ENCODE assay signal across 32 cellular contexts in the genomic region with DNA sequence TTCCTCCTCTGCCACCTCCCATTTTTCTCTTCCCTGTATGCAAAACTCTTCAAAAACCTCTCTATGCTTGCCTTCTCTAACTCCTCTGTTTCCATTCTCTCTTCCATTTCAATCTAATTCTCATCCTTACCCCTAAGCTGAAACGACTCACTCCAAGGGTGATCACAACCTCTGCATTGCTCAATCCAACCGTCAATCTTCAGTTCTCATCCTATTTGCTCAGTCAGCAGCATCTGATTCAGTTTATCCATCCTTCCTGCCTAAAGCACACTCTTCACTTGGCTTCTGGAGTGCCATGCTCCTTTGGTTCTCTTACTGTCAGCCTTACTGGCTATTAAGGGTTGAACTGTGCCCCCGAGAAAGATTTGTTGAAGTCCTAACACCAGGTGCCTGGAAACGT.
"Had no signal": no experiment of that assay in that cellular context is flagged by ENCODE, and none has a peak within 500 bp of the region (broad histone marks: within the 10 kb centered on the region; RNA-seq: fewer than 3 reads in every experiment).

No MANE protein-coding gene starts in this region.

- H3K36me3 ChIP-seq: brain microvascular endothelial cell, cardiac muscle cell, Peyer's patch, WERI-Rb-1 had no signal

- H3K4me1 ChIP-seq: Peyer's patch had no signal

- H3K27me3 ChIP-seq: cardiac muscle cell, Peyer's patch had no signal

- H3K4me2 ChIP-seq: KMS-11 had no signal

- H3K9ac ChIP-seq: KMS-11 had no signal

- H3K27ac ChIP-seq: brain microvascular endothelial cell, cardiac muscle cell, KMS-11, Peyer's patch, RWPE1, WERI-Rb-1 had no signal

- DNase-seq: activated CD4-positive, alpha-beta memory T cell treated with anti-CD3 and anti-CD28 coated beads, Interleukin-2, amount 10 ng/mL, durations not matched to agents 7 days and 5 days; activated CD4-positive, alpha-beta T cell treated with anti-CD3 and anti-CD28 coated beads for 1 hour; activated CD4-positive, alpha-beta T cell treated with anti-CD3 and anti-CD28 coated beads for 48 hours; activated CD4-positive, CD25-positive, alpha-beta regulatory T cell; activated CD8-positive, alpha-beta memory T cell treated with anti-CD3 and anti-CD28 coated beads for 24 hours; activated CD8-positive, alpha-beta memory T cell treated with anti-CD3 and anti-CD28 coated beads, Interleukin-2, amount 10 ng/mL, durations not matched to agents 7 days and 5 days; activated effector memory CD4-positive, alpha-beta T cell treated with anti-CD3 and anti-CD28 coated beads, Interleukin-2, amount 50 U/mL, for 16 hours; activated naive CD4-positive, alpha-beta T cell; activated naive CD4-positive, alpha-beta T cell treated with anti-CD3 and anti-CD28 coated beads, Interleukin-2, amount 50 U/mL, for 16 hours; activated naive CD8-positive, alpha-beta T cell treated with anti-CD3 and anti-CD28 coated beads for 36 hours; activated T-cell treated with anti-CD3 and anti-CD28 coated beads, Interleukin-2, amount 50 U/mL, for 1 hour; activated T-cell treated with anti-CD3 and anti-CD28 coated beads, Interleukin-2, amount 50 U/mL, for 72 hours; amniotic stem cell; aorta; brain microvascular endothelial cell; NCI-H1048; NCI-H1105 treated with DMSO at 0.1 percent for 48 hours; NCI-H1436; NCI-H1694; NCI-H1930; NCI-H2081 treated with DMSO at 0.1 percent for 48 hours; NCI-H345; PC-3; Peyer's patch; SW 1271; T-helper 1 cell; T-helper 2 cell; T-helper 9 cell; WERI-Rb-1 had no signal

- H3K4me3 ChIP-seq: cardiac muscle cell, Peyer's patch had no signal
